8 cellular contexts compared by ENCODE assay signal in the genomic region with DNA sequence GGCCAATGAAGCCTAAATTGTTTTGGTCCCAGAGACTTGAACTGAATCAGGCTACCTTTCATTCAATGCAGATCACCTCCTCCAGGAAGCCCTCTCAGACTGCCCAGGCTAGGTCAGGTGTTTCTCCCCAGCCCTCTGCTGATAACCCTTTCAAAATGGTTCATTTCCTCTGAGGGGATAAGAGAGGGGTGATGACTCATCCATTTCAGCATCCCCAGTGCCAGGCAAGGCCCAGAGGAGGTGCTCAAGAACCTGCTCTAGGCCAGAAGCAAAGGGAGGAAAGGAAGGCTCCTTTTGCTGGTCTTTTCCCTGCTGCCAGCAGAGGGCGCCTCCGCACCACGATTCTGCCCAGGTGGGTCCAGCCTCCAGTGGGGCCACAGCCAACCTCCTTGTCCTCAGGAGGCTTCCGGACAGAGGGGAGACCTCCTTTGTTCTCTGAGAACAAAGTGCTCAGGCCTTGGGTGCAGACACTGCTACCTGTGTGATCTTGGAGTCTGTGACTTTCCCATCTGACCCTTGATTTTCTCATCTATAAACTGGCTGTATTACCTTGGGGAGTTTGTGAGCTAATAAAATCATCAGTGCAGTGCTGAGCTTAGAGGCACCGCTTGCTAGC. TPM values are rescaled to one million over a fixed set of nuclear protein-coding genes. Genes with fewer than 3 reads are reported as not detected.
DNase-seq lines count a peak whose midpoint lies in the region; ATAC-seq and TF ChIP-seq lines count a peak whose summit lies in the region.

No MANE protein-coding gene starts in this region.

- H3K9me2 ChIP-seq in PC-3 (replicated peaks; ENCODE audit: low read length): no peaks in the 10 kb centered on the region

- no peak overlapping the region for H3K4me3 ChIP-seq in PC-3 (ENCODE audit: low read length)
- H3K4me3 ChIP-seq in stomach: no peak overlapping the region

- H3K27ac ChIP-seq in CD4-positive, alpha-beta T cell (ENCODE audit: low read depth, low read length): no peak overlapping the region
- H3K27ac ChIP-seq in PC-3 (ENCODE audit: low read length): no peak overlapping the region
- H3K27ac ChIP-seq in stomach: no peak overlapping the region

- H3K27me3 Mint-ChIP-seq in CD4-positive, alpha-beta T cell: peaks cover 19% of the 10 kb centered on the region
- H3K27me3 Mint-ChIP-seq in neural crest cell (ENCODE audit: low read depth): no peaks in the 10 kb centered on the region

- no peaks in the 10 kb centered on the region for H3K9me3 ChIP-seq in CD4-positive, alpha-beta T cell (ENCODE audit: control insufficient read depth, low read length)
- no peaks in the 10 kb centered on the region for H3K9me3 ChIP-seq in PC-3 (ENCODE audit: low read length)
- H3K9me3 ChIP-seq in stomach: no peaks in the 10 kb centered on the region

- no peak overlapping the region for H3K9ac ChIP-seq in PC-3 (ENCODE audit: low read length)

- no peaks in the 10 kb centered on the region for H3K27me3 ChIP-seq in CD4-positive, alpha-beta T cell (ENCODE audit: control insufficient read depth, insufficient read depth, low read length)
- H3K27me3 ChIP-seq in PC-3 (ENCODE audit: low read length) (no peaks in the 10 kb centered on the region), stomach (peaks cover 0 to 6% (median 0%) of the 10 kb centered on the region in 3 donors)

- no peak for TF ChIP-seq EP300 in stomach (IDR thresholded peaks at IDR 0.05)

- no peak overlapping the region for H3K4me3 Mint-ChIP-seq in CD4-positive, alpha-beta T cell
- H3K4me3 Mint-ChIP-seq in neural crest cell: no peak overlapping the region

- H3F3A ChIP-seq in PC-3 (ENCODE audit: low read length, unreplicated experiment): no peaks in the 10 kb centered on the region

- H3K36me3 Mint-ChIP-seq in CD4-positive, alpha-beta T cell (ENCODE audit: low read depth): no peaks in the 10 kb centered on the region
- no peaks in the 10 kb centered on the region for H3K36me3 Mint-ChIP-seq in neural crest cell (ENCODE audit: low read depth)

- POLR2A ChIA-PET in CD4-positive, alpha-beta T cell (lab: Charles Lee): no interaction called here
- POLR2A ChIA-PET in PC-3 (lab: Charles Lee; ENCODE audit: unreplicated experiment): no interaction called here

- TF ChIP-seq CTCF in CD4-positive, alpha-beta T cell (IDR thresholded peaks at IDR 0.05): peak; percentile 71
- TF ChIP-seq CTCF in PC-3 (conservative IDR thresholded peaks at IDR 0.05; ENCODE audit: low read depth, low read length): peak; percentile 97
- peak; percentile 96 for TF ChIP-seq CTCF in neural crest cell (conservative IDR thresholded peaks at IDR 0.05)
- TF ChIP-seq CTCF in stomach (IDR thresholded peaks at IDR 0.05): peak in 5 of 7 experiments; percentile 74 to 87 (median 83)

- TF ChIP-seq POLR2A in stomach (IDR thresholded peaks at IDR 0.05): no peak

- no peaks in the 10 kb centered on the region for H3K79me2 ChIP-seq in PC-3 (ENCODE audit: low read length)

- no peaks in the 10 kb centered on the region for H3K4me1 Mint-ChIP-seq in CD4-positive, alpha-beta T cell (ENCODE audit: low read depth)
- no peaks in the 10 kb centered on the region for H3K4me1 Mint-ChIP-seq in neural crest cell

- DNase-seq in CD4-positive, alpha-beta T cell: peak; percentile 38 to 67 (median 43)
- DNase-seq in PC-3 (peak; percentile 85), fibroblast of gingiva (ENCODE audit: low read depth) (peak; percentile 34), neural crest cell (ENCODE audit: low read depth, low spot score) (peak; percentile 67), stomach (peak; percentile 76)
- peak; percentile 67 for DNase-seq in activated T-cell treated with anti-CD3 and anti-CD28 coated beads, Interleukin-2, amount 50 U/mL, for 1 hour

- peak; percentile 70 for ATAC-seq in CD4-positive, alpha-beta T cell (ENCODE audit: poor library complexity)
- ATAC-seq in HG03196 (IDR thresholded peaks at IDR 0.05; ENCODE audit: unreplicated experiment) (peak; percentile 64), PC-3 (peak; percentile 98), GM19455 (IDR thresholded peaks at IDR 0.05; ENCODE audit: unreplicated experiment) (no peak)

- H2AFZ ChIP-seq in PC-3 (ENCODE audit: low read length): no peak overlapping the region

- H3K4me2 ChIP-seq in PC-3 (ENCODE audit: low read length): no peak overlapping the region

- no peaks in the 10 kb centered on the region for H4K20me1 ChIP-seq in PC-3 (ENCODE audit: low read length)

- H3K9me3 Mint-ChIP-seq in CD4-positive, alpha-beta T cell: no peaks in the 10 kb centered on the region
- H3K9me3 Mint-ChIP-seq in neural crest cell: no peaks in the 10 kb centered on the region

- H3K4me1 ChIP-seq in PC-3 (ENCODE audit: insufficient read depth, low read length): peaks cover 5% of the 10 kb centered on the region
- no peaks in the 10 kb centered on the region for H3K4me1 ChIP-seq in stomach

- CTCF ChIA-PET in CD4-positive, alpha-beta T cell (lab: Charles Lee): interaction anchor here (1.0 kb wide), 1 partner anchor 1087 kb away, joined by 3 read pairs; no protein-coding TSS in a partner anchor
- CTCF ChIA-PET in PC-3 (lab: Charles Lee): interaction anchor here (0.6 to 1.3 kb wide), 7 partner anchors 38 to 202 kb away, joined by 3 to 15 read pairs (median 3); no protein-coding TSS in a partner anchor

- intact Hi-C loops in CD4-positive, alpha-beta T cell (cut with DNase I, micrococcal nuclease): loop anchor here in 1 of 2 experiments (5.0 kb wide), 1 partner anchor 608 kb away; no protein-coding TSS in a partner anchor
- intact Hi-C loops in PC-3 (cut with micrococcal nuclease): loop anchor here (1.0 to 5.0 kb wide), 2 partner anchors 112 to 608 kb away; no protein-coding TSS in a partner anchor
- intact Hi-C loops in stomach (cut with DNase I; ENCODE audit: low total_unique reads): no loop called here

- no TSS peak for BruUV-seq in PC-3 (replicated peaks; lab: Mats Ljungman, UMichigan)

- H3K27ac Mint-ChIP-seq in CD4-positive, alpha-beta T cell: no peak overlapping the region
- no peak overlapping the region for H3K27ac Mint-ChIP-seq in neural crest cell (ENCODE audit: unreplicated experiment)

- 17 to 47% (median 19%) methylated on average over 2 to 5 of the region's 5 CpGs for WGBS in stomach, 5 donors

- no peaks in the 10 kb centered on the region for H3K36me3 ChIP-seq in PC-3 (ENCODE audit: low read depth, low read length)
- no peaks in the 10 kb centered on the region for H3K36me3 ChIP-seq in stomach

RNA-seq across cellular contexts. Expression of a gene that starts 45.3 kb away (rescaled TPM):
- total RNA-seq in CD4-positive, alpha-beta T cell: under 1 TPM; 0.11 to 0.22 TPM
- total RNA-seq in PC-3 (2014; rRNA removed) (11.2 and 11.3 TPM in 2 replicates), neural crest cell (20.4 and 22.2 TPM in 2 replicates), stomach (100 to 1,000 TPM in 2 of 5 donors, 10 to 100 TPM in 3; 24.2 to 329 (median 75.4) TPM)
- 10 to 100 TPM; 15.4 to 49.2 (median 22.5) TPM for polyA plus RNA-seq in stomach

RNA-seq across cellular contexts. Expression of a gene that starts 54.7 kb away (rescaled TPM):
- total RNA-seq in CD4-positive, alpha-beta T cell: 10 to 100 TPM; 20.1 to 21.0 TPM
- total RNA-seq in PC-3 (2014; rRNA removed) (82.7 and 95.2 TPM in 2 replicates), neural crest cell (224 and 225 TPM in 2 replicates), stomach (10 to 100 TPM; 15.8 to 73.6 (median 35.4) TPM)
- polyA plus RNA-seq in stomach: 10 to 100 TPM; 16.0 to 29.1 (median 22.9) TPM

Comparison
In these comparisons a context has a peak if more than half of its experiments do, and no peak if none do; other contexts are left out.
1. DNase-seq: peak in every context shown above with its lines; median percentile 85 in PC-3; 76 in stomach; 67 in activated T-cell treated with anti-CD3 and anti-CD28 coated beads, Interleukin-2, amount 50 U/mL, for 1 hour; 67 in neural crest cell; 43 in CD4-positive, alpha-beta T cell; 34 in fibroblast of gingiva.
2. RNA of a gene that starts 45.3 kb away (total RNA-seq): 24.2 to 329 TPM in stomach, 20.4 to 22.2 TPM in neural crest cell and 11.2 to 11.3 TPM in PC-3; 0.11 to 0.22 TPM in CD4-positive, alpha-beta T cell; every median in the first group is over 10 times any median in the second.
3. Peak in every context shown above with its lines, with median percentiles within 50 percentile points of each other: CTCF ChIP-seq.